16 cellular contexts compared by ENCODE assay signal in the genomic region with DNA sequence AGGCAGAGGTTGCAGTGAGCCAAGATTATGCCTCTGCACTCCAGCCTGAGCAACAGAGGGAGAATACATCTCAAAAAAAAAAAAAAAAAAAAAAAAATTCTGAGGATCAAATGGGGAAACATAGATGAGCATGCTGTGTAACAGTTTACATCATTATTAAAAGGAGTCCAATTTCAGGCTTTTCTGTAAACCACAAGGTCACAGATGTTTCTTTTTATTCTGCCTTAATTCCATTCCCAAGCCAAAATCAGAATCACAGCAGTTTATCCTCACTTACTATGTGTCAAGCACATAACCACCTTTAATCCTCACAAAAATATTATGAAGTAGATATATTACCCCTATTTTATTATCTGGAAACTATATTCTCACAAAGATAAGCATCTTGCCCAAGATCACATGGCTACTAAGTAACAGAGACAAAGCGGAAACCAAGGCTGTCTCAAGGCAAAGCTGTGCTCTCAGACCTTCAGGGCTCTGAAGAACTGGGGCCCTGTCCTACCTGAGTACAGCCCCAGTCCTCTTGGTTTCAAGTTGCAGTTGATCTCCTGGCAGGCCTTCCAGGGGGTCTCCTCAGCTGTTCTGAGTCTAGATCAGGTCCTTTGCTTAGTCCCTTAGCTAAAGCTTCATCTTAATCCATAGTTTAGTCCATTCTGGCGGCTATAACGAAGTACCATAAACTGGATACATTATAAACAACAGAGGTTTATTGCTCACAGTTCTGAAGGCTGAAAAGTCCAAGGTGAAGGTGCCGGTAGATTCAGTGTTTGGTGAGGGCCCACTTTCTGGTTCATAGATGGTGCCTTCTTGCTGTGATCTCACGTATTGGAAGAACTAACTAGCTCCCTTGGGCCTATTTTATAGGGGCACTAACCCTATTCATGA.
DNase-seq lines count a peak whose midpoint lies in the region; ATAC-seq and TF ChIP-seq lines count a peak whose summit lies in the region.
"Had no signal": no experiment of that assay in that cellular context is flagged by ENCODE, and none has a peak within 500 bp of the region (broad histone marks: within the 10 kb centered on the region; RNA-seq: fewer than 3 reads in every experiment).

No MANE protein-coding gene starts in this region.

- H3K36me3 Mint-ChIP-seq in activated CD4-positive, alpha-beta memory T cell treated with anti-CD3 and anti-CD28 coated beads, Interleukin-2, amount 10 ng/mL, durations not matched to agents 7 days and 5 days (ENCODE audit: low read depth): no peaks in the 10 kb centered on the region
- H3K36me3 Mint-ChIP-seq: activated naive CD4-positive, alpha-beta T cell treated with anti-CD3 and anti-CD28 coated beads, Interleukin-2, amount 50 U/mL, for 72 hours had no signal

- H3K36me3 ChIP-seq in BJ (ENCODE audit: control insufficient read depth, insufficient read depth, low read length) (no peaks in the 10 kb centered on the region), MG63 (no peaks in the 10 kb centered on the region), trophoblast cell (ENCODE audit: control insufficient read depth in 1 of 2, insufficient read depth in 2 of 2, low read length in 2 of 2) (no peaks in the 10 kb centered on the region), tibial nerve (no peaks in the 10 kb centered on the region)
- H3K36me3 ChIP-seq: BLaER1 treated with 17β-estradiol and CSF1 and Interleukin-3, amounts not matched to agents 10 nM and 100 nM; upper lobe of left lung had no signal

- H3K27ac Mint-ChIP-seq in activated CD4-positive, alpha-beta memory T cell treated with anti-CD3 and anti-CD28 coated beads, Interleukin-2, amount 10 ng/mL, durations not matched to agents 7 days and 5 days: no peak overlapping the region
- H3K27ac Mint-ChIP-seq: activated B cell treated with CpG ODN at 0.5 μM for 24 hours; activated naive CD4-positive, alpha-beta T cell treated with anti-CD3 and anti-CD28 coated beads, Interleukin-2, amount 50 U/mL, for 72 hours had no signal

- CTCF ChIA-PET in BJ (lab: Yijun Ruan, JAX): interaction anchor here (0.9 to 3.0 kb wide), 2 partner anchors 53 to 284 kb away, joined by 3 to 10 read pairs; no protein-coding TSS in a partner anchor
- CTCF ChIA-PET in activated CD4-positive, alpha-beta memory T cell treated with anti-CD3 and anti-CD28 coated beads, Interleukin-2, amount 10 ng/mL, durations not matched to agents 7 days and 5 days (lab: Charles Lee): no interaction called here

- H3K9ac ChIP-seq in trophoblast cell (ENCODE audit: low read length): no peak overlapping the region
- H3K9ac ChIP-seq: BLaER1 treated with 17β-estradiol and CSF1 and Interleukin-3, amounts not matched to agents 10 nM and 100 nM had no signal

- H3K27ac ChIP-seq in trophoblast cell (ENCODE audit: low read depth, low read length) (peak overlapping the region; percentile 0), tibial nerve (no peak overlapping the region)
- H3K27ac ChIP-seq: BLaER1 treated with 17β-estradiol and CSF1 and Interleukin-3, amounts not matched to agents 10 nM and 100 nM had no signal

- TF ChIP-seq EP300 in tibial nerve (IDR thresholded peaks at IDR 0.05): no peak

- no peak for TF ChIP-seq CTCF in BJ (IDR thresholded peaks at IDR 0.05; ENCODE audit: insufficient read depth, low read depth, low read length)
- no peak for TF ChIP-seq CTCF in tibial nerve (IDR thresholded peaks at IDR 0.05)

- H3K4me2 ChIP-seq in trophoblast cell (ENCODE audit: low read length): no peak overlapping the region
- H3K4me2 ChIP-seq: BLaER1 treated with 17β-estradiol and CSF1 and Interleukin-3, amounts not matched to agents 10 nM and 100 nM had no signal

- H4K91ac ChIP-seq in trophoblast cell (ENCODE audit: low read depth, low read length): no peak overlapping the region

- H2BK120ac ChIP-seq in trophoblast cell (ENCODE audit: insufficient read depth, low read length, poor library complexity): peak overlapping the region; percentile 9

- H3K4me3 ChIP-seq in BJ (ENCODE audit: low read depth, low read length) (no peak overlapping the region), MG63 (no peak overlapping the region), trophoblast cell (ENCODE audit: low read depth, low read length) (no peak overlapping the region), tibial nerve (no peak overlapping the region)
- H3K4me3 ChIP-seq: BLaER1 treated with 17β-estradiol and CSF1 and Interleukin-3, amounts not matched to agents 10 nM and 100 nM; upper lobe of left lung had no signal

- no peak overlapping the region for H2BK12ac ChIP-seq in trophoblast cell (ENCODE audit: low read length)

- peaks cover under 1% of the 10 kb centered on the region; the same call in 1 of the 2 replicates for H3K27me3 ChIP-seq in BJ (ENCODE audit: control insufficient read depth, insufficient read depth, low read length)
- no peaks in the 10 kb centered on the region for H3K27me3 ChIP-seq in MG63
- no peaks in the 10 kb centered on the region for H3K27me3 ChIP-seq in trophoblast cell (ENCODE audit: insufficient read depth, low read length)
- H3K27me3 ChIP-seq in tibial nerve: no peaks in the 10 kb centered on the region
- H3K27me3 ChIP-seq: upper lobe of left lung had no signal

- no peak for ATAC-seq in HG03175 (IDR thresholded peaks at IDR 0.05; ENCODE audit: unreplicated experiment)
- ATAC-seq: activated naive CD4-positive, alpha-beta T cell treated with anti-CD3 and anti-CD28 coated beads, Interleukin-2, amount 50 U/mL, for 72 hours had no signal

- H3K23ac ChIP-seq in trophoblast cell (ENCODE audit: low read length): no peak overlapping the region

- peaks cover 35% of the 10 kb centered on the region for H3K79me1 ChIP-seq in trophoblast cell (ENCODE audit: low read length)

- POLR2A ChIA-PET in BJ (lab: Charles Lee): no interaction called here
- POLR2A ChIA-PET in activated CD4-positive, alpha-beta memory T cell treated with anti-CD3 and anti-CD28 coated beads, Interleukin-2, amount 10 ng/mL, durations not matched to agents 7 days and 5 days (lab: Charles Lee): no interaction called here

- H3K9me3 ChIP-seq in MG63: no peaks in the 10 kb centered on the region
- H3K9me3 ChIP-seq in trophoblast cell (ENCODE audit: insufficient read depth, low read depth, low read length): no peaks in the 10 kb centered on the region
- H3K9me3 ChIP-seq in tibial nerve: no peaks in the 10 kb centered on the region
- H3K9me3 ChIP-seq: BLaER1 treated with 17β-estradiol and CSF1 and Interleukin-3, amounts not matched to agents 10 nM and 100 nM; upper lobe of left lung had no signal

- H3K14ac ChIP-seq in trophoblast cell (ENCODE audit: low read length): peak overlapping the region; percentile 24

- H2AK5ac ChIP-seq in trophoblast cell (ENCODE audit: low read length): no peak overlapping the region

- H3K4me1 Mint-ChIP-seq in activated CD4-positive, alpha-beta memory T cell treated with anti-CD3 and anti-CD28 coated beads, Interleukin-2, amount 10 ng/mL, durations not matched to agents 7 days and 5 days: peaks cover 11% of the 10 kb centered on the region
- H3K4me1 Mint-ChIP-seq: activated B cell treated with CpG ODN at 0.5 μM for 24 hours had no signal

- H2BK5ac ChIP-seq in trophoblast cell (ENCODE audit: low read depth, low read length, poor library complexity): peak overlapping the region; percentile 23

- TF ChIP-seq POLR2A in tibial nerve (IDR thresholded peaks at IDR 0.05): no peak

- no peak overlapping the region for H2AFZ ChIP-seq in trophoblast cell (ENCODE audit: insufficient read depth, low read length, poor library complexity)

- H4K8ac ChIP-seq in trophoblast cell (ENCODE audit: low read depth, low read length): no peak overlapping the region

- DNase-seq in BJ (ENCODE audit: low read depth) (peak; percentile 62), MG63 (peak; percentile 49), fibroblast of gingiva (ENCODE audit: low read depth) (peak; percentile 82), trophoblast cell (no peak), tibial nerve (ENCODE audit: low spot score in 2 of 2) (no peak), SKM-1 (lab: John Stamatoyannopoulos, UW; ENCODE audit: unreplicated experiment) (no peak)
- DNase-seq in activated CD4-positive, alpha-beta memory T cell treated with anti-CD3 and anti-CD28 coated beads, Interleukin-2, amount 10 ng/mL, durations not matched to agents 7 days and 5 days: no peak
- DNase-seq: activated B cell treated with CpG ODN at 0.5 μM for 24 hours; activated CD8-positive, alpha-beta memory T cell treated with anti-CD3 and anti-CD28 coated beads, Interleukin-2, amount 50 U/mL, for 4 hours; DND-41; NCI-H1105; NCI-H2227 treated with DMSO at 0.1 percent for 48 hours; upper lobe of left lung had no signal

- no peak overlapping the region for H3K18ac ChIP-seq in trophoblast cell (ENCODE audit: low read length)

- no peak overlapping the region for H4K12ac ChIP-seq in trophoblast cell (ENCODE audit: low read depth, low read length)

- H3K27me3 Mint-ChIP-seq in activated CD4-positive, alpha-beta memory T cell treated with anti-CD3 and anti-CD28 coated beads, Interleukin-2, amount 10 ng/mL, durations not matched to agents 7 days and 5 days: peaks cover 39% of the 10 kb centered on the region

- H3K4me1 ChIP-seq in trophoblast cell (ENCODE audit: control insufficient read depth in 1 of 2, insufficient read depth in 2 of 2, low read length in 2 of 2): peaks cover 33 to 41% of the 10 kb centered on the region in 2 experiments
- H3K4me1 ChIP-seq in tibial nerve: peaks cover 0 to 41% (median 10%) of the 10 kb centered on the region in 4 donors

- WGBS in trophoblast cell (ENCODE audit: extremely low coverage, insufficient coverage, insufficient read length): no CpG with 5 or more reads among the region's 5 CpGs
- WGBS in tibial nerve, 2 donors: 95 to 96% methylated on average over 5 of the region's 5 CpGs

- peak overlapping the region; percentile 50 for H3K4ac ChIP-seq in trophoblast cell (ENCODE audit: low read depth, low read length)

- no peak overlapping the region for H3K4me3 Mint-ChIP-seq in activated CD4-positive, alpha-beta memory T cell treated with anti-CD3 and anti-CD28 coated beads, Interleukin-2, amount 10 ng/mL, durations not matched to agents 7 days and 5 days
- H3K4me3 Mint-ChIP-seq: activated B cell treated with CpG ODN at 0.5 μM for 24 hours had no signal

- no peaks in the 10 kb centered on the region for H3K9me3 Mint-ChIP-seq in activated CD4-positive, alpha-beta memory T cell treated with anti-CD3 and anti-CD28 coated beads, Interleukin-2, amount 10 ng/mL, durations not matched to agents 7 days and 5 days
- H3K9me3 Mint-ChIP-seq: activated B cell treated with CpG ODN at 0.5 μM for 24 hours had no signal

- H3K79me2 ChIP-seq in trophoblast cell (ENCODE audit: control insufficient read depth, insufficient read depth, low read length, poor library complexity): peaks cover 24% of the 10 kb centered on the region

Comparison
In these comparisons a context has a peak if more than half of its experiments do, and no peak if none do; other contexts are left out.
1. DNase-seq: peak in BJ (single experiment), MG63 (single experiment) and fibroblast of gingiva (single experiment); none in trophoblast cell (0 of 2), activated CD4-positive, alpha-beta memory T cell treated with anti-CD3 and anti-CD28 coated beads, Interleukin-2, amount 10 ng/mL, durations not matched to agents 7 days and 5 days (single experiment), tibial nerve (0 of 2) and SKM-1 (single experiment).